8 cellular contexts compared by ENCODE assay signal in genomic region chr3:69013256-69014021, GRCh38. TPM values are rescaled to one million over a fixed set of nuclear protein-coding genes. Genes with fewer than 3 reads are reported as not detected.
DNase-seq lines count a peak whose midpoint lies in the region; ATAC-seq and TF ChIP-seq lines count a peak whose summit lies in the region.

EOGT (minus strand) TSS chr3:69013684; CDS start chr3:69009846, 3,838 bp downstream.

- H3K36me3 ChIP-seq in DOHH2 (ENCODE audit: control insufficient read depth, low read length) (peaks cover 3% of the 10 kb centered on the region; the same call in 1 of the 2 replicates), neural progenitor cell (no peaks in the 10 kb centered on the region)

- H3K4me3 ChIP-seq in DOHH2 (ENCODE audit: low read length) (peak within 1 kb of the TSS; percentile 74), fibroblast of villous mesenchyme (ENCODE audit: low read depth, low read length) (peak within 1 kb of the TSS; percentile 75), neural progenitor cell (peak within 1 kb of the TSS; percentile 80)

- H3K9me2 ChIP-seq in DOHH2 (replicated peaks; ENCODE audit: control insufficient read depth, low read length): no peaks in the 10 kb centered on the region

- H3K27me3 ChIP-seq in DOHH2 (ENCODE audit: control insufficient read depth, low read length) (no peaks in the 10 kb centered on the region), neural progenitor cell (peaks cover 43% of the 10 kb centered on the region)

- peaks cover 35% of the 10 kb centered on the region for H3K4me1 Mint-ChIP-seq in neural progenitor cell

- TF ChIP-seq CTCF in DOHH2 (IDR thresholded peaks at IDR 0.05; ENCODE audit: low read depth, low read length, poor library complexity, severe bottlenecking) (peak; percentile 64), fibroblast of villous mesenchyme (IDR thresholded peaks at IDR 0.05; ENCODE audit: insufficient read depth, low read depth, low read length) (peak; percentile 58), neural progenitor cell (IDR thresholded peaks at IDR 0.05) (peak; percentile 62), subcutaneous adipose tissue (IDR thresholded peaks at IDR 0.05; ENCODE audit: low read depth) (no peak)

- H3K79me2 ChIP-seq in DOHH2 (ENCODE audit: control insufficient read depth, low read length) (no peaks in the 10 kb centered on the region; the same call in 1 of the 2 replicates), neural progenitor cell (ENCODE audit: low read depth) (no peaks in the 10 kb centered on the region)

- peak within 1 kb of the TSS; percentile 88 for H3K27ac Mint-ChIP-seq in neural progenitor cell

- H3K36me3 Mint-ChIP-seq in neural progenitor cell: peaks cover 4% of the 10 kb centered on the region

- H3K27ac ChIP-seq in DOHH2 (ENCODE audit: low read depth, low read length) (peak within 1 kb of the TSS; percentile 1; the same call in 1 of the 2 replicates), neural progenitor cell (no peak within 1 kb of the TSS)

- H3K9me3 ChIP-seq in DOHH2 (ENCODE audit: control insufficient read depth, insufficient read depth, low read length): no peaks in the 10 kb centered on the region
- H3K9me3 ChIP-seq in neural progenitor cell (ENCODE audit: low read depth): no peaks in the 10 kb centered on the region

- peaks cover 10% of the 10 kb centered on the region for H3K27me3 Mint-ChIP-seq in neural progenitor cell (ENCODE audit: insufficient read depth, low read depth)

- H3K9me3 Mint-ChIP-seq in neural progenitor cell: no peaks in the 10 kb centered on the region

- H3K9ac ChIP-seq in neural progenitor cell: no peak within 1 kb of the TSS

- DNase-seq in HuH-7.5 (ENCODE audit: low spot score) (peak; percentile 59), SHP77 (lab: John Stamatoyannopoulos, UW) (peak; percentile 61 to 84), activated gamma-delta T cell (lab: John Stamatoyannopoulos, UW) (peak; percentile 64), fibroblast of villous mesenchyme (ENCODE audit: low read depth) (peak; percentile 87), neural progenitor cell (ENCODE audit: low spot score) (peak; percentile 83)

- H4K20me1 ChIP-seq in DOHH2 (ENCODE audit: control insufficient read depth, insufficient read depth, low read depth, low read length): no peaks in the 10 kb centered on the region
- peaks cover 7% of the 10 kb centered on the region for H4K20me1 ChIP-seq in neural progenitor cell (ENCODE audit: low read depth)

- peak within 1 kb of the TSS; percentile 96 for H2AFZ ChIP-seq in neural progenitor cell (replicated peaks)

- ATAC-seq in GM21526 (IDR thresholded peaks at IDR 0.05; ENCODE audit: low FRiP score, unreplicated experiment): peak; percentile 78

- peak within 1 kb of the TSS; percentile 88 for H3K4me3 Mint-ChIP-seq in neural progenitor cell

- peak within 1 kb of the TSS; percentile 93 for H3K4me2 ChIP-seq in DOHH2 (ENCODE audit: low read length)
- peak within 1 kb of the TSS; percentile 93 for H3K4me2 ChIP-seq in neural progenitor cell

- H3K4me1 ChIP-seq in DOHH2 (ENCODE audit: control insufficient read depth, low read length) (peaks cover 27% of the 10 kb centered on the region), neural progenitor cell (peaks cover 23% of the 10 kb centered on the region)

- H3F3A ChIP-seq in DOHH2 (ENCODE audit: control insufficient read depth, insufficient read depth) (0 out of 2 replicates have a peak, but pooled peaks cover 4% of the 10 kb centered on the region), neural progenitor cell (ENCODE audit: low read depth) (peaks cover 31% of the 10 kb centered on the region)

RNA-seq across cellular contexts. Expression of gene EOGT, which starts in this region (rescaled TPM):
- total RNA-seq in fibroblast of villous mesenchyme (64.1 and 68.2 TPM in 2 replicates), neural progenitor cell (ENCODE audit: low replicate concordance) (0.96 and 2.5 TPM in 2 replicates), subcutaneous adipose tissue (10 to 100 TPM; 35.5 to 57.5 (median 41.5) TPM)

Comparison
In these comparisons a context has a peak if more than half of its experiments do, and no peak if none do; other contexts are left out.
1. RNA of gene EOGT (total RNA-seq): 64.1 to 68.2 TPM in fibroblast of villous mesenchyme and 35.5 to 57.5 TPM in subcutaneous adipose tissue; 0.96 to 2.5 TPM in neural progenitor cell; every median in the first group is over 10 times any median in the second.
2. Peak in every context shown above with its lines, with median percentiles within 50 percentile points of each other: H3K4me3 ChIP-seq and DNase-seq.